ENCODE assay signal across 1 cellular context in genomic region chr20:62554214-62554897, GRCh38.
TF ChIP-seq lines count a peak whose summit lies in the region.

No MANE protein-coding gene starts in this region.

TF ChIP-seq in H1, 55 proteins besides CTCF, POLR2A, EP300 and RAD21 (continued from another document):
- TF ChIP-seq POU5F1 (IDR thresholded peaks at IDR 0.05; ENCODE audit: low read depth, low read length) (no peak), SUZ12 (IDR thresholded peaks at IDR 0.05; ENCODE audit: low read length) (no peak), ATF3 (IDR thresholded peaks at IDR 0.05; ENCODE audit: insufficient read depth, low read depth, low read length) (no peak), E2F6 (IDR thresholded peaks at IDR 0.05) (no peak), JUND (IDR thresholded peaks at IDR 0.05; ENCODE audit: low read length) (no peak), SP4 (IDR thresholded peaks at IDR 0.05; ENCODE audit: low read length) (no peak), GABPA (IDR thresholded peaks at IDR 0.05; ENCODE audit: borderline replicate concordance, insufficient read depth, low read length) (no peak), POLR2AphosphoS5 (IDR thresholded peaks at IDR 0.05; ENCODE audit: low read depth, low read length) (no peak), PHF8 (conservative IDR thresholded peaks at IDR 0.05; ENCODE audit: low read depth, low read length) (no peak)
